8 cellular contexts compared by ENCODE assay signal in the genomic region with DNA sequence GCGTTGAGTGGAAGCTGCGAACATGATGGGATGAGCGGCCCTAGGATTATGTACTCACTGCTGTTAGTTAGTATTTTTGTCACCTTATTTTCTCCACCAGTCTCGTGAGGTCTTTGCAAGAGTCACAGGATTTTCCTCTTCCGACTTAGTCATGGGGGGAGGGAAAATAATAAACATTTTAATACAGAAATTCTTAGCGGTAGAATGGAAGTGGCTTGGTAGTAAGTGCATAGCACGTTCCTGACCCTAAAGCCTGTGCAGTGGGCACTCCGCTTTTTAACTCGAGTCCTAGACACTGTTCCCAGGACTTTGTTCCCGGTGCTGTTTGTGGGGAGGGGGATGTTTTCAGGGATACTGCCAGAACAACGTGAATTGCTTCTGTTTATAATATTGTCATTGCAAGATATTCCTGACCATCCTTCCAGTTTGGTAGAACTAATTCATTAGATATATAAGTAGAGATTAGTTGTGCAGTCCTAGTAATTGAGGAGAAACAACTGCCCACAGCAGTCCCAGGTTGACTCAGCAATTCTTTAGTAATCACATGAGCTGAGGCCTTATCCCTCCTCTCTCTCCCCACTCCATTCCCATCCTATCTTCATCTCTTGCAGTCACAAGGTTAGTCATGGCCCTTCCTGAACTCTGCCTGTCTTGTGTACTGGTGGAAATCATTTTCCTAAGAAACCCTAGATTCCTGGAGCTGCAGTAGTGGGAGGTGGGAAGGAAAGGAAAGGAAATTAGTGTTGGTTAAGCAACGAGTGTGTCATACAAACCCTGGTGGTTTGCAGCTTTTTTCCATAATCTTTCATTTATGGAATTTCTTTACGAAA. TPM values are rescaled to one million over a fixed set of nuclear protein-coding genes. Genes with fewer than 3 reads are reported as not detected.
DNase-seq lines count a peak whose midpoint lies in the region; ATAC-seq and TF ChIP-seq lines count a peak whose summit lies in the region.

No MANE protein-coding gene starts in this region.

- H3K36me3 Mint-ChIP-seq in WTC11, result peaks cover 15% of the 10 kb centered on the region

- POLR2A ChIA-PET in WTC11 (lab: Charles Lee), result interaction anchor here (0.9 to 1.5 kb wide), 3 partner anchors 259 to 890 kb away, joined by 3 to 12 read pairs (median 3); a partner anchor contains a TSS

- no peak overlapping the region for H3K4me3 Mint-ChIP-seq in WTC11

- H3K9me3 Mint-ChIP-seq in WTC11, result no peaks in the 10 kb centered on the region

- CTCF ChIA-PET in WTC11 (lab: Charles Lee), result interaction anchor here (0.5 to 2.3 kb wide), 5 partner anchors 38 to 357 kb away, joined by 3 to 6 read pairs (median 3); no protein-coding TSS in a partner anchor

- DNase-seq in DMS53 (lab: John Stamatoyannopoulos, UW), result peak; percentile 43
- DNase-seq in DMS53 treated with DMSO at 0.1 percent for 48 hours (lab: John Stamatoyannopoulos, UW; ENCODE audit: unreplicated experiment), result no peak
- DNase-seq in LoVo (ENCODE audit: low spot score), result peak; percentile 34
- DNase-seq in caudate nucleus (lab: John Stamatoyannopoulos, UW), result peak in 12 of 61 donors; percentile 2 to 37 (median 12)
- DNase-seq in lung microvascular endothelial cell (ENCODE audit: low read depth in 2 of 2), result peak; percentile 46 to 86
- no peak for DNase-seq in stimulated activated naive CD4-positive, alpha-beta T cell (lab: John Stamatoyannopoulos, UW)
- DNase-seq in WTC11 (ENCODE audit: low spot score), result no peak

- H3K27ac Mint-ChIP-seq in WTC11, result no peak overlapping the region

- ATAC-seq in WTC11 (no peak; the same call in 1 of the 2 replicates), HG03378 (IDR thresholded peaks at IDR 0.05; ENCODE audit: unreplicated experiment) (no peak)

- H3K4me1 Mint-ChIP-seq in WTC11, result peaks cover 12% of the 10 kb centered on the region

- TF ChIP-seq CTCF in WTC11 (IDR thresholded peaks at IDR 0.05), result no peak

- no peaks in the 10 kb centered on the region for H3K27me3 Mint-ChIP-seq in WTC11 (ENCODE audit: low read depth)

- H3K27ac ChIP-seq in caudate nucleus (ENCODE audit: low read depth, low read length), result peak overlapping the region; percentile 79

TF ChIP-seq in WTC11, 78 proteins besides CTCF, POLR2A, EP300 and RAD21 (continues in another document):
- TF ChIP-seq, protein P1, sequence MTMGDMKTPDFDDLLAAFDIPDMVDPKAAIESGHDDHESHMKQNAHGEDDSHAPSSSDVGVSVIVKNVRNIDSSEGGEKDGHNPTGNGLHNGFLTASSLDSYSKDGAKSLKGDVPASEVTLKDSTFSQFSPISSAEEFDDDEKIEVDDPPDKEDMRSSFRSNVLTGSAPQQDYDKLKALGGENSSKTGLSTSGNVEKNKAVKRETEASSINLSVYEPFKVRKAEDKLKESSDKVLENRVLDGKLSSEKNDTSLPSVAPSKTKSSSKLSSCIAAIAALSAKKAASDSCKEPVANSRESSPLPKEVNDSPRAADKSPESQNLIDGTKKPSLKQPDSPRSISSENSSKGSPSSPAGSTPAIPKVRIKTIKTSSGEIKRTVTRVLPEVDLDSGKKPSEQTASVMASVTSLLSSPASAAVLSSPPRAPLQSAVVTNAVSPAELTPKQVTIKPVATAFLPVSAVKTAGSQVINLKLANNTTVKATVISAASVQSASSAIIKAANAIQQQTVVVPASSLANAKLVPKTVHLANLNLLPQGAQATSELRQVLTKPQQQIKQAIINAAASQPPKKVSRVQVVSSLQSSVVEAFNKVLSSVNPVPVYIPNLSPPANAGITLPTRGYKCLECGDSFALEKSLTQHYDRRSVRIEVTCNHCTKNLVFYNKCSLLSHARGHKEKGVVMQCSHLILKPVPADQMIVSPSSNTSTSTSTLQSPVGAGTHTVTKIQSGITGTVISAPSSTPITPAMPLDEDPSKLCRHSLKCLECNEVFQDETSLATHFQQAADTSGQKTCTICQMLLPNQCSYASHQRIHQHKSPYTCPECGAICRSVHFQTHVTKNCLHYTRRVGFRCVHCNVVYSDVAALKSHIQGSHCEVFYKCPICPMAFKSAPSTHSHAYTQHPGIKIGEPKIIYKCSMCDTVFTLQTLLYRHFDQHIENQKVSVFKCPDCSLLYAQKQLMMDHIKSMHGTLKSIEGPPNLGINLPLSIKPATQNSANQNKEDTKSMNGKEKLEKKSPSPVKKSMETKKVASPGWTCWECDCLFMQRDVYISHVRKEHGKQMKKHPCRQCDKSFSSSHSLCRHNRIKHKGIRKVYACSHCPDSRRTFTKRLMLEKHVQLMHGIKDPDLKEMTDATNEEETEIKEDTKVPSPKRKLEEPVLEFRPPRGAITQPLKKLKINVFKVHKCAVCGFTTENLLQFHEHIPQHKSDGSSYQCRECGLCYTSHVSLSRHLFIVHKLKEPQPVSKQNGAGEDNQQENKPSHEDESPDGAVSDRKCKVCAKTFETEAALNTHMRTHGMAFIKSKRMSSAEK (CRISPR knock-in tag; IDR thresholded peaks at IDR 0.05; ENCODE audit: borderline replicate concordance), result no peak
- TF ChIP-seq ZNF219 (CRISPR knock-in tag; IDR thresholded peaks at IDR 0.05; ENCODE audit: borderline replicate concordance) (no peak), CREB1 (CRISPR knock-in tag; IDR thresholded peaks at IDR 0.05) (no peak), TP53 (CRISPR knock-in tag; IDR thresholded peaks at IDR 0.05) (no peak), ZBTB21 (CRISPR knock-in tag; IDR thresholded peaks at IDR 0.05; ENCODE audit: borderline replicate concordance) (no peak), EMX1 (CRISPR knock-in tag; IDR thresholded peaks at IDR 0.05) (no peak), NFE2L1 (CRISPR knock-in tag; IDR thresholded peaks at IDR 0.05) (no peak), IRF2 (CRISPR knock-in tag; IDR thresholded peaks at IDR 0.05; ENCODE audit: borderline replicate concordance, low read depth) (no peak), ESRRA (CRISPR knock-in tag; IDR thresholded peaks at IDR 0.05; ENCODE audit: borderline replicate concordance) (no peak), FOXJ3 (CRISPR knock-in tag; IDR thresholded peaks at IDR 0.05; ENCODE audit: borderline replicate concordance) (no peak), JAZF1 (CRISPR knock-in tag; IDR thresholded peaks at IDR 0.05) (no peak)
- TF ChIP-seq, protein P2, sequence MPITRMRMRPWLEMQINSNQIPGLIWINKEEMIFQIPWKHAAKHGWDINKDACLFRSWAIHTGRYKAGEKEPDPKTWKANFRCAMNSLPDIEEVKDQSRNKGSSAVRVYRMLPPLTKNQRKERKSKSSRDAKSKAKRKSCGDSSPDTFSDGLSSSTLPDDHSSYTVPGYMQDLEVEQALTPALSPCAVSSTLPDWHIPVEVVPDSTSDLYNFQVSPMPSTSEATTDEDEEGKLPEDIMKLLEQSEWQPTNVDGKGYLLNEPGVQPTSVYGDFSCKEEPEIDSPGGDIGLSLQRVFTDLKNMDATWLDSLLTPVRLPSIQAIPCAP (CRISPR knock-in tag; IDR thresholded peaks at IDR 0.05), result no peak
- TF ChIP-seq, protein P3, sequence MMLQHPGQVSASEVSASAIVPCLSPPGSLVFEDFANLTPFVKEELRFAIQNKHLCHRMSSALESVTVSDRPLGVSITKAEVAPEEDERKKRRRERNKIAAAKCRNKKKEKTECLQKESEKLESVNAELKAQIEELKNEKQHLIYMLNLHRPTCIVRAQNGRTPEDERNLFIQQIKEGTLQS (CRISPR knock-in tag; conservative IDR thresholded peaks at IDR 0.05), result no peak
- TF ChIP-seq, protein P4, sequence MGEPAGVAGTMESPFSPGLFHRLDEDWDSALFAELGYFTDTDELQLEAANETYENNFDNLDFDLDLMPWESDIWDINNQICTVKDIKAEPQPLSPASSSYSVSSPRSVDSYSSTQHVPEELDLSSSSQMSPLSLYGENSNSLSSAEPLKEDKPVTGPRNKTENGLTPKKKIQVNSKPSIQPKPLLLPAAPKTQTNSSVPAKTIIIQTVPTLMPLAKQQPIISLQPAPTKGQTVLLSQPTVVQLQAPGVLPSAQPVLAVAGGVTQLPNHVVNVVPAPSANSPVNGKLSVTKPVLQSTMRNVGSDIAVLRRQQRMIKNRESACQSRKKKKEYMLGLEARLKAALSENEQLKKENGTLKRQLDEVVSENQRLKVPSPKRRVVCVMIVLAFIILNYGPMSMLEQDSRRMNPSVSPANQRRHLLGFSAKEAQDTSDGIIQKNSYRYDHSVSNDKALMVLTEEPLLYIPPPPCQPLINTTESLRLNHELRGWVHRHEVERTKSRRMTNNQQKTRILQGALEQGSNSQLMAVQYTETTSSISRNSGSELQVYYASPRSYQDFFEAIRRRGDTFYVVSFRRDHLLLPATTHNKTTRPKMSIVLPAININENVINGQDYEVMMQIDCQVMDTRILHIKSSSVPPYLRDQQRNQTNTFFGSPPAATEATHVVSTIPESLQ (CRISPR knock-in tag; IDR thresholded peaks at IDR 0.05), result no peak
- TF ChIP-seq, protein P5, sequence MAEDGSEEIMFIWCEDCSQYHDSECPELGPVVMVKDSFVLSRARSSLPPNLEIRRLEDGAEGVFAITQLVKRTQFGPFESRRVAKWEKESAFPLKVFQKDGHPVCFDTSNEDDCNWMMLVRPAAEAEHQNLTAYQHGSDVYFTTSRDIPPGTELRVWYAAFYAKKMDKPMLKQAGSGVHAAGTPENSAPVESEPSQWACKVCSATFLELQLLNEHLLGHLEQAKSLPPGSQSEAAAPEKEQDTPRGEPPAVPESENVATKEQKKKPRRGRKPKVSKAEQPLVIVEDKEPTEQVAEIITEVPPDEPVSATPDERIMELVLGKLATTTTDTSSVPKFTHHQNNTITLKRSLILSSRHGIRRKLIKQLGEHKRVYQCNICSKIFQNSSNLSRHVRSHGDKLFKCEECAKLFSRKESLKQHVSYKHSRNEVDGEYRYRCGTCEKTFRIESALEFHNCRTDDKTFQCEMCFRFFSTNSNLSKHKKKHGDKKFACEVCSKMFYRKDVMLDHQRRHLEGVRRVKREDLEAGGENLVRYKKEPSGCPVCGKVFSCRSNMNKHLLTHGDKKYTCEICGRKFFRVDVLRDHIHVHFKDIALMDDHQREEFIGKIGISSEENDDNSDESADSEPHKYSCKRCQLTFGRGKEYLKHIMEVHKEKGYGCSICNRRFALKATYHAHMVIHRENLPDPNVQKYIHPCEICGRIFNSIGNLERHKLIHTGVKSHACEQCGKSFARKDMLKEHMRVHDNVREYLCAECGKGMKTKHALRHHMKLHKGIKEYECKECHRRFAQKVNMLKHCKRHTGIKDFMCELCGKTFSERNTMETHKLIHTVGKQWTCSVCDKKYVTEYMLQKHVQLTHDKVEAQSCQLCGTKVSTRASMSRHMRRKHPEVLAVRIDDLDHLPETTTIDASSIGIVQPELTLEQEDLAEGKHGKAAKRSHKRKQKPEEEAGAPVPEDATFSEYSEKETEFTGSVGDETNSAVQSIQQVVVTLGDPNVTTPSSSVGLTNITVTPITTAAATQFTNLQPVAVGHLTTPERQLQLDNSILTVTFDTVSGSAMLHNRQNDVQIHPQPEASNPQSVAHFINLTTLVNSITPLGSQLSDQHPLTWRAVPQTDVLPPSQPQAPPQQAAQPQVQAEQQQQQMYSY (CRISPR knock-in tag; IDR thresholded peaks at IDR 0.05), result no peak

RNA-seq across cellular contexts. Expression of a gene that starts 0.8 kb away (rescaled TPM):
- total RNA-seq in lung microvascular endothelial cell (7.7 and 14.4 TPM in 2 replicates), WTC11 (2021) (8.7 to 11.7 TPM (median 8.8 TPM) in 3 replicates)

RNA-seq across cellular contexts. Expression of a gene that starts 1.0 kb away (rescaled TPM):
- total RNA-seq in lung microvascular endothelial cell (5.0 and 5.2 TPM in 2 replicates), WTC11 (2021) (17.6 to 25.2 TPM (median 18.5 TPM) in 3 replicates)

Comparison
In these comparisons a context has a peak if more than half of its experiments do, and no peak if none do; other contexts are left out.
1. DNase-seq: peak in DMS53 (single experiment), LoVo (single experiment) and lung microvascular endothelial cell (2 of 2); none in DMS53 treated with DMSO at 0.1 percent for 48 hours (single experiment), stimulated activated naive CD4-positive, alpha-beta T cell (0 of 6) and WTC11 (single experiment).